Comparison of ENCODE assay signal across 1 cellular context in genomic region chr17:7394452-7395191, GRCh38.
A peak's percentile ranks its signal among the peaks of the same experiment; 100 is the strongest.
TF ChIP-seq lines count a peak whose summit lies in the region.

Gene PLSCR3, minus strand, starts transcription at chr17:7394525. Its CDS starts 415 bp downstream, at chr17:7394110.

TF ChIP-seq in HepG2, 621 proteins besides CTCF, POLR2A, EP300 and RAD21 (continued from another document and continues in another):
- TF ChIP-seq SIN3A (IDR thresholded peaks at IDR 0.05; ENCODE audit: borderline replicate concordance, low read depth, low read length) = 0 out of 2 replicates have a peak, but pooled peaks have one; percentile 22
- no peak for TF ChIP-seq PCBP2 (optimal IDR thresholded peaks at IDR 0.05; ENCODE audit: low read depth, low read length, poor library complexity, severe bottlenecking)
- TF ChIP-seq HNF1A (IDR thresholded peaks at IDR 0.05; ENCODE audit: low read depth) = no peak
- TF ChIP-seq HNF1A (CRISPR knock-in tag; IDR thresholded peaks at IDR 0.05; ENCODE audit: borderline replicate concordance) = no peak
- TF ChIP-seq TBX3 (IDR thresholded peaks at IDR 0.05; ENCODE audit: borderline replicate concordance) = no peak
- TF ChIP-seq NR3C1 (CRISPR knock-in tag; IDR thresholded peaks at IDR 0.05) = no peak
- no peak for TF ChIP-seq ZKSCAN5 (CRISPR knock-in tag; IDR thresholded peaks at IDR 0.05)
- no peak for TF ChIP-seq ZNF367 (CRISPR knock-in tag; IDR thresholded peaks at IDR 0.05; ENCODE audit: borderline replicate concordance)
- TF ChIP-seq ZNF788 (CRISPR knock-in tag; IDR thresholded peaks at IDR 0.05; ENCODE audit: borderline replicate concordance) = peak; percentile 30; the same call in 1 of the 2 replicates
- TF ChIP-seq ZNF318 (CRISPR knock-in tag; IDR thresholded peaks at IDR 0.05) = no peak
- TF ChIP-seq ZNF670 (CRISPR knock-in tag; IDR thresholded peaks at IDR 0.05; ENCODE audit: borderline replicate concordance) = no peak
- no peak for TF ChIP-seq ZNF652 (CRISPR knock-in tag; IDR thresholded peaks at IDR 0.05; ENCODE audit: borderline replicate concordance, low read depth)
- TF ChIP-seq THYN1 (CRISPR knock-in tag; IDR thresholded peaks at IDR 0.05; ENCODE audit: borderline replicate concordance, low read depth) = no peak
- TF ChIP-seq STAG1 (CRISPR knock-in tag; IDR thresholded peaks at IDR 0.05) = no peak
- no peak; the same call in 1 of the 2 replicates for TF ChIP-seq SIX4 (CRISPR knock-in tag; IDR thresholded peaks at IDR 0.05)
- no peak; the same call in 1 of the 2 replicates for TF ChIP-seq ZFP82 (CRISPR knock-in tag; IDR thresholded peaks at IDR 0.05; ENCODE audit: borderline replicate concordance)
- TF ChIP-seq GTF2F1 (IDR thresholded peaks at IDR 0.05; ENCODE audit: low read length) = no peak
- TF ChIP-seq DZIP1 (CRISPR knock-in tag; IDR thresholded peaks at IDR 0.05) = no peak
- TF ChIP-seq LBX2 (CRISPR knock-in tag; IDR thresholded peaks at IDR 0.05; ENCODE audit: borderline replicate concordance) = no peak
- TF ChIP-seq ZNF567 (CRISPR knock-in tag; IDR thresholded peaks at IDR 0.05; ENCODE audit: borderline replicate concordance) = no peak
- TF ChIP-seq CENPX (CRISPR knock-in tag; IDR thresholded peaks at IDR 0.05) = no peak
- no peak for TF ChIP-seq GPBP1L1 (CRISPR knock-in tag; IDR thresholded peaks at IDR 0.05)
- TF ChIP-seq ZNF256 (CRISPR knock-in tag; conservative IDR thresholded peaks at IDR 0.05) = no peak
- TF ChIP-seq ZMAT5 (CRISPR knock-in tag; IDR thresholded peaks at IDR 0.05; ENCODE audit: borderline replicate concordance, low read depth) = no peak
- peak; percentile 51; the same call in 1 of the 2 replicates for TF ChIP-seq STAT6 (CRISPR knock-in tag; IDR thresholded peaks at IDR 0.05; ENCODE audit: borderline replicate concordance)
- no peak for TF ChIP-seq ZBTB1 (CRISPR knock-in tag; IDR thresholded peaks at IDR 0.05; ENCODE audit: borderline replicate concordance)
- peak; percentile 72 for TF ChIP-seq THAP11 (CRISPR knock-in tag; IDR thresholded peaks at IDR 0.05)
- no peak for TF ChIP-seq MED13 (CRISPR knock-in tag; IDR thresholded peaks at IDR 0.05)
- TF ChIP-seq RBM39 (IDR thresholded peaks at IDR 0.05; ENCODE audit: low read depth, low read length, poor library complexity, severe bottlenecking) = peak; percentile 75
- TF ChIP-seq ZNF335 (CRISPR knock-in tag; IDR thresholded peaks at IDR 0.05) = no peak
- no peak for TF ChIP-seq ZNF326 (CRISPR knock-in tag; IDR thresholded peaks at IDR 0.05; ENCODE audit: borderline replicate concordance)
- no peak for TF ChIP-seq JUND (CRISPR knock-in tag; IDR thresholded peaks at IDR 0.05)
- TF ChIP-seq ZNF687 (CRISPR knock-in tag; IDR thresholded peaks at IDR 0.05) = peak; percentile 94
